Comparison of ENCODE assay signal across 11 cellular contexts in genomic region chr9:106284300-106284699, GRCh38.
DNase-seq lines count a peak whose midpoint lies in the region; ATAC-seq and TF ChIP-seq lines count a peak whose summit lies in the region.
"Had no signal": no experiment of that assay in that cellular context is flagged by ENCODE, and none has a peak within 500 bp of the region (broad histone marks: within the 10 kb centered on the region; RNA-seq: fewer than 3 reads in every experiment).

No MANE protein-coding gene starts in this region.

- no peak overlapping the region for H3K4me3 Mint-ChIP-seq in naive thymus-derived CD4-positive, alpha-beta T cell
- H3K4me3 Mint-ChIP-seq: central memory CD8-positive, alpha-beta T cell; stimulated activated naive CD8-positive, alpha-beta T cell treated with anti-CD3 and anti-CD28 coated beads, Interleukin-15, amount 100 ng/mL, for 72 hours had no signal

- ATAC-seq in right cardiac atrium (no peak), psoas muscle (no peak)
- no peak for ATAC-seq in naive thymus-derived CD4-positive, alpha-beta T cell
- ATAC-seq: stimulated activated naive CD8-positive, alpha-beta T cell treated with anti-CD3 and anti-CD28 coated beads, Interleukin-15, amount 100 ng/mL, for 72 hours had no signal

- H3K4me3 ChIP-seq in left ventricle myocardium inferior (no peak overlapping the region), right cardiac atrium (ENCODE audit: low read length) (no peak overlapping the region), iPS DF 6.9 (ENCODE audit: low read length) (no peak overlapping the region), psoas muscle (no peak overlapping the region)
- no peak overlapping the region for H3K4me3 ChIP-seq in naive thymus-derived CD4-positive, alpha-beta T cell (ENCODE audit: low read length)

- H3K36me3 Mint-ChIP-seq in naive thymus-derived CD4-positive, alpha-beta T cell, result no peaks in the 10 kb centered on the region

- WGBS in right cardiac atrium, result 91% methylated on average over 4 of the region's 4 CpGs
- no CpG with 5 or more reads among the region's 4 CpGs for WGBS in iPS DF 6.9 (ENCODE audit: insufficient coverage, insufficient read length)
- 81 to 88% (median 87%) methylated on average over 4 of the region's 4 CpGs for WGBS in psoas muscle, 3 donors

- TF ChIP-seq CTCF in left ventricle myocardium inferior (IDR thresholded peaks at IDR 0.05; ENCODE audit: borderline replicate concordance) (peak; percentile 25), psoas muscle (IDR thresholded peaks at IDR 0.05) (no peak)

- no peaks in the 10 kb centered on the region for H3K27me3 Mint-ChIP-seq in naive thymus-derived CD4-positive, alpha-beta T cell
- H3K27me3 Mint-ChIP-seq: central memory CD8-positive, alpha-beta T cell; stimulated activated naive CD8-positive, alpha-beta T cell treated with anti-CD3 and anti-CD28 coated beads, Interleukin-15, amount 100 ng/mL, for 72 hours had no signal

- H3K9me3 ChIP-seq in left ventricle myocardium inferior (replicated peaks), result no peaks in the 10 kb centered on the region
- H3K9me3 ChIP-seq in right cardiac atrium (ENCODE audit: control insufficient read depth, low read length), result no peaks in the 10 kb centered on the region
- H3K9me3 ChIP-seq in iPS DF 6.9 (ENCODE audit: control insufficient read depth, insufficient read depth, low read length), result no peaks in the 10 kb centered on the region
- H3K9me3 ChIP-seq in psoas muscle, result no peaks in the 10 kb centered on the region
- H3K9me3 ChIP-seq in naive thymus-derived CD4-positive, alpha-beta T cell (ENCODE audit: control insufficient read depth in 2 of 3, low read length in 3 of 3), result no peaks in the 10 kb centered on the region

- H3K27ac Mint-ChIP-seq in naive thymus-derived CD4-positive, alpha-beta T cell, result no peak overlapping the region
- H3K27ac Mint-ChIP-seq: stimulated activated naive CD8-positive, alpha-beta T cell treated with anti-CD3 and anti-CD28 coated beads, Interleukin-15, amount 100 ng/mL, for 72 hours had no signal

- peaks cover 0 to 22% (median 4%) of the 10 kb centered on the region in 11 donors for H3K9me3 Mint-ChIP-seq in naive thymus-derived CD4-positive, alpha-beta T cell

- H3K36me3 ChIP-seq in left ventricle myocardium inferior (no peaks in the 10 kb centered on the region), iPS DF 6.9 (ENCODE audit: control insufficient read depth, insufficient read depth, low read length) (no peaks in the 10 kb centered on the region), psoas muscle (ENCODE audit: insufficient read depth in 1 of 2, low read depth in 1 of 2) (no peaks in the 10 kb centered on the region)
- H3K36me3 ChIP-seq in naive thymus-derived CD4-positive, alpha-beta T cell (ENCODE audit: control insufficient read depth in 2 of 3, insufficient read depth in 3 of 3, low read length in 3 of 3), result no peaks in the 10 kb centered on the region

- CTCF ChIA-PET in naive thymus-derived CD4-positive, alpha-beta T cell (lab: Charles Lee), result no interaction called here

- H3K27me3 ChIP-seq in left ventricle myocardium inferior (ENCODE audit: low read depth) (no peaks in the 10 kb centered on the region), right cardiac atrium (ENCODE audit: control insufficient read depth, insufficient read depth) (no peaks in the 10 kb centered on the region), iPS DF 6.9 (ENCODE audit: control insufficient read depth, insufficient read depth, low read length) (no peaks in the 10 kb centered on the region), psoas muscle (ENCODE audit: insufficient read depth in 3 of 3, low read length in 2 of 3) (no peaks in the 10 kb centered on the region)
- no peaks in the 10 kb centered on the region for H3K27me3 ChIP-seq in naive thymus-derived CD4-positive, alpha-beta T cell (ENCODE audit: control insufficient read depth in 2 of 2, insufficient read depth in 2 of 2, low read length in 2 of 2)

- H3K4me1 ChIP-seq in left ventricle myocardium inferior, result peaks cover 17% of the 10 kb centered on the region
- no peaks in the 10 kb centered on the region for H3K4me1 ChIP-seq in right cardiac atrium (ENCODE audit: control insufficient read depth, insufficient read depth, low read length)
- H3K4me1 ChIP-seq in iPS DF 6.9 (ENCODE audit: control insufficient read depth, insufficient read depth, low read length), result no peaks in the 10 kb centered on the region
- peaks cover 7% of the 10 kb centered on the region for H3K4me1 ChIP-seq in psoas muscle
- no peaks in the 10 kb centered on the region for H3K4me1 ChIP-seq in naive thymus-derived CD4-positive, alpha-beta T cell (ENCODE audit: control insufficient read depth in 2 of 2, insufficient read depth in 2 of 2, low read length in 2 of 2)

- DNase-seq in left ventricle myocardium inferior, result no peak
- no peak for DNase-seq in right cardiac atrium
- DNase-seq in RPMI7951 (ENCODE audit: low read depth), result peak; percentile 40
- DNase-seq in iPS DF 6.9 (ENCODE audit: low read depth, low spot score), result peak; percentile 18
- no peak for DNase-seq in SKM-1 treated with dmso at 0.1 percent for 144 hours (lab: John Stamatoyannopoulos, UW; ENCODE audit: unreplicated experiment)
- DNase-seq in psoas muscle, result no peak
- no peak for DNase-seq in naive thymus-derived CD4-positive, alpha-beta T cell
- DNase-seq in DMS114 treated with DMSO at 0.1 percent for 48 hours (lab: John Stamatoyannopoulos, UW; ENCODE audit: unreplicated experiment), result no peak
- DNase-seq: stimulated activated naive CD8-positive, alpha-beta T cell treated with anti-CD3 and anti-CD28 coated beads, Interleukin-15, amount 100 ng/mL, for 72 hours; T-helper 9 cell had no signal

- intact Hi-C loops in left ventricle myocardium inferior (cut with micrococcal nuclease), result no loop called here
- intact Hi-C loops in right cardiac atrium (cut with DNase I), result loop anchor here in 1 of 4 donors (10.0 kb wide), 1 partner anchor 891 kb away; no protein-coding TSS in a partner anchor
- intact Hi-C loops in psoas muscle (cut with DNase I), result no loop called here
- intact Hi-C loops in naive thymus-derived CD4-positive, alpha-beta T cell (cut with micrococcal nuclease), result no loop called here

- POLR2A ChIA-PET in naive thymus-derived CD4-positive, alpha-beta T cell (lab: Charles Lee), result no interaction called here

- no peak overlapping the region for H3K27ac ChIP-seq in left ventricle myocardium inferior (replicated peaks)
- H3K27ac ChIP-seq in right cardiac atrium (ENCODE audit: low read length), result no peak overlapping the region
- no peak overlapping the region for H3K27ac ChIP-seq in iPS DF 6.9 (ENCODE audit: low read length)
- no peak overlapping the region for H3K27ac ChIP-seq in psoas muscle
- no peak overlapping the region for H3K27ac ChIP-seq in naive thymus-derived CD4-positive, alpha-beta T cell (ENCODE audit: low read depth, low read length)

- H3K4me1 Mint-ChIP-seq in naive thymus-derived CD4-positive, alpha-beta T cell, result no peaks in the 10 kb centered on the region
- H3K4me1 Mint-ChIP-seq: central memory CD8-positive, alpha-beta T cell; stimulated activated naive CD8-positive, alpha-beta T cell treated with anti-CD3 and anti-CD28 coated beads, Interleukin-15, amount 100 ng/mL, for 72 hours had no signal

Comparison
In these comparisons a context has a peak if more than half of its experiments do, and no peak if none do; other contexts are left out.
1. DNase-seq: peak in RPMI7951 (single experiment) and iPS DF 6.9 (single experiment); none in left ventricle myocardium inferior (single experiment), right cardiac atrium (0 of 3), SKM-1 treated with dmso at 0.1 percent for 144 hours (single experiment), psoas muscle (0 of 2), naive thymus-derived CD4-positive, alpha-beta T cell (0 of 9) and DMS114 treated with DMSO at 0.1 percent for 48 hours (single experiment).